ENCODE assay signal across 1 cellular context in the genomic region with DNA sequence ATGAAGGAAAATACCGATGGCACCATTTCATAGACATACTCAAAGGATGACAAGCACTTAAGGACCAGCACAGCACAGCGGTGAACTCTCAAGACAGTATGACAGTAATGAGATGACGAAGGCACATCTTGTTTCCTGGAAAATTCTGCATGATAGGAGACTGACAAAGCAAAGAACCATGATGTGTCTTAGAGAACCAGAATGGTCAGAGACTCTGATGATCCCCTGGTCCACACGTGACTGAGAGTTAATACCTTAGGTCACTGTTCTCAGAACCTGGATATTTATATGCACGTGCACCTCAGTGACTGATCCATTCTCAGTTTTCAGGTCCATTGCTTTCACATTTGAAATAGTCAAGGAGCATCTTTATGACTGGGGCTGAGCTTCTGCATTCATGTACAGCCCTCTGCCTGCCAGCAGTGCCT.
A peak's percentile ranks its signal among the peaks of the same experiment; 100 is the strongest.
TF ChIP-seq lines count a peak whose summit lies in the region.

No MANE protein-coding gene starts in this region.

TF ChIP-seq in GM12878, 131 proteins besides CTCF, POLR2A, EP300 and RAD21 (continued from another document and continues in another):
- TF ChIP-seq, protein P1, sequence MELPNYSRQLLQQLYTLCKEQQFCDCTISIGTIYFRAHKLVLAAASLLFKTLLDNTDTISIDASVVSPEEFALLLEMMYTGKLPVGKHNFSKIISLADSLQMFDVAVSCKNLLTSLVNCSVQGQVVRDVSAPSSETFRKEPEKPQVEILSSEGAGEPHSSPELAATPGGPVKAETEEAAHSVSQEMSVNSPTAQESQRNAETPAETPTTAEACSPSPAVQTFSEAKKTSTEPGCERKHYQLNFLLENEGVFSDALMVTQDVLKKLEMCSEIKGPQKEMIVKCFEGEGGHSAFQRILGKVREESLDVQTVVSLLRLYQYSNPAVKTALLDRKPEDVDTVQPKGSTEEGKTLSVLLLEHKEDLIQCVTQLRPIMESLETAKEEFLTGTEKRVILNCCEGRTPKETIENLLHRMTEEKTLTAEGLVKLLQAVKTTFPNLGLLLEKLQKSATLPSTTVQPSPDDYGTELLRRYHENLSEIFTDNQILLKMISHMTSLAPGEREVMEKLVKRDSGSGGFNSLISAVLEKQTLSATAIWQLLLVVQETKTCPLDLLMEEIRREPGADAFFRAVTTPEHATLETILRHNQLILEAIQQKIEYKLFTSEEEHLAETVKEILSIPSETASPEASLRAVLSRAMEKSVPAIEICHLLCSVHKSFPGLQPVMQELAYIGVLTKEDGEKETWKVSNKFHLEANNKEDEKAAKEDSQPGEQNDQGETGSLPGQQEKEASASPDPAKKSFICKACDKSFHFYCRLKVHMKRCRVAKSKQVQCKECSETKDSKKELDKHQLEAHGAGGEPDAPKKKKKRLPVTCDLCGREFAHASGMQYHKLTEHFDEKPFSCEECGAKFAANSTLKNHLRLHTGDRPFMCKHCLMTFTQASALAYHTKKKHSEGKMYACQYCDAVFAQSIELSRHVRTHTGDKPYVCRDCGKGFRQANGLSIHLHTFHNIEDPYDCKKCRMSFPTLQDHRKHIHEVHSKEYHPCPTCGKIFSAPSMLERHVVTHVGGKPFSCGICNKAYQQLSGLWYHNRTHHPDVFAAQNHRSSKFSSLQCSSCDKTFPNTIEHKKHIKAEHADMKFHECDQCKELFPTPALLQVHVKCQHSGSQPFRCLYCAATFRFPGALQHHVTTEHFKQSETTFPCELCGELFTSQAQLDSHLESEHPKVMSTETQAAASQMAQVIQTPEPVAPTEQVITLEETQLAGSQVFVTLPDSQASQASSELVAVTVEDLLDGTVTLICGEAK (IDR thresholded peaks at IDR 0.05; ENCODE audit: borderline replicate concordance), result no peak
- TF ChIP-seq, protein P2, sequence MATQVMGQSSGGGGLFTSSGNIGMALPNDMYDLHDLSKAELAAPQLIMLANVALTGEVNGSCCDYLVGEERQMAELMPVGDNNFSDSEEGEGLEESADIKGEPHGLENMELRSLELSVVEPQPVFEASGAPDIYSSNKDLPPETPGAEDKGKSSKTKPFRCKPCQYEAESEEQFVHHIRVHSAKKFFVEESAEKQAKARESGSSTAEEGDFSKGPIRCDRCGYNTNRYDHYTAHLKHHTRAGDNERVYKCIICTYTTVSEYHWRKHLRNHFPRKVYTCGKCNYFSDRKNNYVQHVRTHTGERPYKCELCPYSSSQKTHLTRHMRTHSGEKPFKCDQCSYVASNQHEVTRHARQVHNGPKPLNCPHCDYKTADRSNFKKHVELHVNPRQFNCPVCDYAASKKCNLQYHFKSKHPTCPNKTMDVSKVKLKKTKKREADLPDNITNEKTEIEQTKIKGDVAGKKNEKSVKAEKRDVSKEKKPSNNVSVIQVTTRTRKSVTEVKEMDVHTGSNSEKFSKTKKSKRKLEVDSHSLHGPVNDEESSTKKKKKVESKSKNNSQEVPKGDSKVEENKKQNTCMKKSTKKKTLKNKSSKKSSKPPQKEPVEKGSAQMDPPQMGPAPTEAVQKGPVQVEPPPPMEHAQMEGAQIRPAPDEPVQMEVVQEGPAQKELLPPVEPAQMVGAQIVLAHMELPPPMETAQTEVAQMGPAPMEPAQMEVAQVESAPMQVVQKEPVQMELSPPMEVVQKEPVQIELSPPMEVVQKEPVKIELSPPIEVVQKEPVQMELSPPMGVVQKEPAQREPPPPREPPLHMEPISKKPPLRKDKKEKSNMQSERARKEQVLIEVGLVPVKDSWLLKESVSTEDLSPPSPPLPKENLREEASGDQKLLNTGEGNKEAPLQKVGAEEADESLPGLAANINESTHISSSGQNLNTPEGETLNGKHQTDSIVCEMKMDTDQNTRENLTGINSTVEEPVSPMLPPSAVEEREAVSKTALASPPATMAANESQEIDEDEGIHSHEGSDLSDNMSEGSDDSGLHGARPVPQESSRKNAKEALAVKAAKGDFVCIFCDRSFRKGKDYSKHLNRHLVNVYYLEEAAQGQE (IDR thresholded peaks at IDR 0.05; ENCODE audit: low read depth, low read length), result no peak
- TF ChIP-seq, protein P3, sequence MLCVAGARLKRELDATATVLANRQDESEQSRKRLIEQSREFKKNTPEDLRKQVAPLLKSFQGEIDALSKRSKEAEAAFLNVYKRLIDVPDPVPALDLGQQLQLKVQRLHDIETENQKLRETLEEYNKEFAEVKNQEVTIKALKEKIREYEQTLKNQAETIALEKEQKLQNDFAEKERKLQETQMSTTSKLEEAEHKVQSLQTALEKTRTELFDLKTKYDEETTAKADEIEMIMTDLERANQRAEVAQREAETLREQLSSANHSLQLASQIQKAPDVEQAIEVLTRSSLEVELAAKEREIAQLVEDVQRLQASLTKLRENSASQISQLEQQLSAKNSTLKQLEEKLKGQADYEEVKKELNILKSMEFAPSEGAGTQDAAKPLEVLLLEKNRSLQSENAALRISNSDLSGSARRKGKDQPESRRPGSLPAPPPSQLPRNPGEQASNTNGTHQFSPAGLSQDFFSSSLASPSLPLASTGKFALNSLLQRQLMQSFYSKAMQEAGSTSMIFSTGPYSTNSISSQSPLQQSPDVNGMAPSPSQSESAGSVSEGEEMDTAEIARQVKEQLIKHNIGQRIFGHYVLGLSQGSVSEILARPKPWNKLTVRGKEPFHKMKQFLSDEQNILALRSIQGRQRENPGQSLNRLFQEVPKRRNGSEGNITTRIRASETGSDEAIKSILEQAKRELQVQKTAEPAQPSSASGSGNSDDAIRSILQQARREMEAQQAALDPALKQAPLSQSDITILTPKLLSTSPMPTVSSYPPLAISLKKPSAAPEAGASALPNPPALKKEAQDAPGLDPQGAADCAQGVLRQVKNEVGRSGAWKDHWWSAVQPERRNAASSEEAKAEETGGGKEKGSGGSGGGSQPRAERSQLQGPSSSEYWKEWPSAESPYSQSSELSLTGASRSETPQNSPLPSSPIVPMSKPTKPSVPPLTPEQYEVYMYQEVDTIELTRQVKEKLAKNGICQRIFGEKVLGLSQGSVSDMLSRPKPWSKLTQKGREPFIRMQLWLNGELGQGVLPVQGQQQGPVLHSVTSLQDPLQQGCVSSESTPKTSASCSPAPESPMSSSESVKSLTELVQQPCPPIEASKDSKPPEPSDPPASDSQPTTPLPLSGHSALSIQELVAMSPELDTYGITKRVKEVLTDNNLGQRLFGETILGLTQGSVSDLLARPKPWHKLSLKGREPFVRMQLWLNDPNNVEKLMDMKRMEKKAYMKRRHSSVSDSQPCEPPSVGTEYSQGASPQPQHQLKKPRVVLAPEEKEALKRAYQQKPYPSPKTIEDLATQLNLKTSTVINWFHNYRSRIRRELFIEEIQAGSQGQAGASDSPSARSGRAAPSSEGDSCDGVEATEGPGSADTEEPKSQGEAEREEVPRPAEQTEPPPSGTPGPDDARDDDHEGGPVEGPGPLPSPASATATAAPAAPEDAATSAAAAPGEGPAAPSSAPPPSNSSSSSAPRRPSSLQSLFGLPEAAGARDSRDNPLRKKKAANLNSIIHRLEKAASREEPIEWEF (IDR thresholded peaks at IDR 0.05; ENCODE audit: insufficient replicate concordance, low read depth, low read length), result no peak
- TF ChIP-seq ZNF384 (IDR thresholded peaks at IDR 0.05; ENCODE audit: borderline replicate concordance, low read depth, low read length) (no peak), TARDBP (IDR thresholded peaks at IDR 0.05; ENCODE audit: borderline replicate concordance) (no peak), SP1 (IDR thresholded peaks at IDR 0.05; ENCODE audit: low read depth, low read length) (no peak), RELA (IDR thresholded peaks at IDR 0.05; ENCODE audit: borderline replicate concordance, partially characterized antibody) (no peak), LARP7 (IDR thresholded peaks at IDR 0.05) (no peak), CHD1 (IDR thresholded peaks at IDR 0.05; ENCODE audit: low read depth, low read length) (no peak), KLF5 (IDR thresholded peaks at IDR 0.05; ENCODE audit: partially characterized antibody) (no peak), SUZ12 (IDR thresholded peaks at IDR 0.05; ENCODE audit: unreplicated experiment) (no peak), NR2C1 (IDR thresholded peaks at IDR 0.05) (no peak), FOXM1 (IDR thresholded peaks at IDR 0.05; ENCODE audit: low read depth, low read length) (no peak), KAT2A (conservative IDR thresholded peaks at IDR 0.05; ENCODE audit: control insufficient read depth, low read depth, low read length) (no peak), SIX5 (IDR thresholded peaks at IDR 0.05; ENCODE audit: low read depth, low read length, severe bottlenecking) (no peak), ZNF217 (IDR thresholded peaks at IDR 0.05) (no peak), CBFB (IDR thresholded peaks at IDR 0.05; ENCODE audit: low read depth) (no peak), DPF2 (IDR thresholded peaks at IDR 0.05) (no peak), ATF7 (IDR thresholded peaks at IDR 0.05; ENCODE audit: low read depth) (no peak), SREBF2 (IDR thresholded peaks at IDR 0.05; ENCODE audit: low read length) (no peak), NFIC (IDR thresholded peaks at IDR 0.05; ENCODE audit: low read depth, low read length) (peak; percentile 60; the same call in 1 of the 2 replicates), BHLHE40 (IDR thresholded peaks at IDR 0.05; ENCODE audit: borderline replicate concordance in 1 of 2, low read depth in 2 of 2, low read length in 1 of 2) (peak; percentile 94), CREB1 (IDR thresholded peaks at IDR 0.05; ENCODE audit: low read depth) (0 out of 2 replicates have a peak, but pooled peaks have one; percentile 24), PAX8 (IDR thresholded peaks at IDR 0.05) (no peak), PAX5 (IDR thresholded peaks at IDR 0.05; ENCODE audit: borderline replicate concordance, low read depth, low read length) (peak; percentile 26; the same call in 1 of the 2 replicates), SMARCA5 (IDR thresholded peaks at IDR 0.05) (no peak), NFXL1 (IDR thresholded peaks at IDR 0.05; ENCODE audit: borderline replicate concordance) (no peak), RAD51 (IDR thresholded peaks at IDR 0.05) (peak; percentile 62; the same call in 1 of the 2 replicates), TAF1 (IDR thresholded peaks at IDR 0.05; ENCODE audit: borderline replicate concordance, low read depth, low read length) (no peak)
- TF ChIP-seq, protein P4, sequence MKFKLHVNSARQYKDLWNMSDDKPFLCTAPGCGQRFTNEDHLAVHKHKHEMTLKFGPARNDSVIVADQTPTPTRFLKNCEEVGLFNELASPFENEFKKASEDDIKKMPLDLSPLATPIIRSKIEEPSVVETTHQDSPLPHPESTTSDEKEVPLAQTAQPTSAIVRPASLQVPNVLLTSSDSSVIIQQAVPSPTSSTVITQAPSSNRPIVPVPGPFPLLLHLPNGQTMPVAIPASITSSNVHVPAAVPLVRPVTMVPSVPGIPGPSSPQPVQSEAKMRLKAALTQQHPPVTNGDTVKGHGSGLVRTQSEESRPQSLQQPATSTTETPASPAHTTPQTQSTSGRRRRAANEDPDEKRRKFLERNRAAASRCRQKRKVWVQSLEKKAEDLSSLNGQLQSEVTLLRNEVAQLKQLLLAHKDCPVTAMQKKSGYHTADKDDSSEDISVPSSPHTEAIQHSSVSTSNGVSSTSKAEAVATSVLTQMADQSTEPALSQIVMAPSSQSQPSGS (IDR thresholded peaks at IDR 0.05; ENCODE audit: low read length), result no peak; the same call in 1 of the 2 replicates
- TF ChIP-seq, protein P5, sequence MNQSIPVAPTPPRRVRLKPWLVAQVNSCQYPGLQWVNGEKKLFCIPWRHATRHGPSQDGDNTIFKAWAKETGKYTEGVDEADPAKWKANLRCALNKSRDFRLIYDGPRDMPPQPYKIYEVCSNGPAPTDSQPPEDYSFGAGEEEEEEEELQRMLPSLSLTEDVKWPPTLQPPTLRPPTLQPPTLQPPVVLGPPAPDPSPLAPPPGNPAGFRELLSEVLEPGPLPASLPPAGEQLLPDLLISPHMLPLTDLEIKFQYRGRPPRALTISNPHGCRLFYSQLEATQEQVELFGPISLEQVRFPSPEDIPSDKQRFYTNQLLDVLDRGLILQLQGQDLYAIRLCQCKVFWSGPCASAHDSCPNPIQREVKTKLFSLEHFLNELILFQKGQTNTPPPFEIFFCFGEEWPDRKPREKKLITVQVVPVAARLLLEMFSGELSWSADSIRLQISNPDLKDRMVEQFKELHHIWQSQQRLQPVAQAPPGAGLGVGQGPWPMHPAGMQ (IDR thresholded peaks at IDR 0.05; ENCODE audit: borderline replicate concordance), result no peak
- TF ChIP-seq, protein P6, sequence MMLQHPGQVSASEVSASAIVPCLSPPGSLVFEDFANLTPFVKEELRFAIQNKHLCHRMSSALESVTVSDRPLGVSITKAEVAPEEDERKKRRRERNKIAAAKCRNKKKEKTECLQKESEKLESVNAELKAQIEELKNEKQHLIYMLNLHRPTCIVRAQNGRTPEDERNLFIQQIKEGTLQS (IDR thresholded peaks at IDR 0.05; ENCODE audit: borderline replicate concordance, extremely low read depth, low read depth, low read length), result peak; percentile 9; the same call in 1 of the 2 replicates
- TF ChIP-seq, protein P7, sequence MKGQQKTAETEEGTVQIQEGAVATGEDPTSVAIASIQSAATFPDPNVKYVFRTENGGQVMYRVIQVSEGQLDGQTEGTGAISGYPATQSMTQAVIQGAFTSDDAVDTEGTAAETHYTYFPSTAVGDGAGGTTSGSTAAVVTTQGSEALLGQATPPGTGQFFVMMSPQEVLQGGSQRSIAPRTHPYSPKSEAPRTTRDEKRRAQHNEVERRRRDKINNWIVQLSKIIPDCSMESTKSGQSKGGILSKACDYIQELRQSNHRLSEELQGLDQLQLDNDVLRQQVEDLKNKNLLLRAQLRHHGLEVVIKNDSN (IDR thresholded peaks at IDR 0.05; ENCODE audit: borderline replicate concordance, extremely low read length, insufficient read depth, low read depth, low read length), result peak; percentile 42
- TF ChIP-seq, protein P8, sequence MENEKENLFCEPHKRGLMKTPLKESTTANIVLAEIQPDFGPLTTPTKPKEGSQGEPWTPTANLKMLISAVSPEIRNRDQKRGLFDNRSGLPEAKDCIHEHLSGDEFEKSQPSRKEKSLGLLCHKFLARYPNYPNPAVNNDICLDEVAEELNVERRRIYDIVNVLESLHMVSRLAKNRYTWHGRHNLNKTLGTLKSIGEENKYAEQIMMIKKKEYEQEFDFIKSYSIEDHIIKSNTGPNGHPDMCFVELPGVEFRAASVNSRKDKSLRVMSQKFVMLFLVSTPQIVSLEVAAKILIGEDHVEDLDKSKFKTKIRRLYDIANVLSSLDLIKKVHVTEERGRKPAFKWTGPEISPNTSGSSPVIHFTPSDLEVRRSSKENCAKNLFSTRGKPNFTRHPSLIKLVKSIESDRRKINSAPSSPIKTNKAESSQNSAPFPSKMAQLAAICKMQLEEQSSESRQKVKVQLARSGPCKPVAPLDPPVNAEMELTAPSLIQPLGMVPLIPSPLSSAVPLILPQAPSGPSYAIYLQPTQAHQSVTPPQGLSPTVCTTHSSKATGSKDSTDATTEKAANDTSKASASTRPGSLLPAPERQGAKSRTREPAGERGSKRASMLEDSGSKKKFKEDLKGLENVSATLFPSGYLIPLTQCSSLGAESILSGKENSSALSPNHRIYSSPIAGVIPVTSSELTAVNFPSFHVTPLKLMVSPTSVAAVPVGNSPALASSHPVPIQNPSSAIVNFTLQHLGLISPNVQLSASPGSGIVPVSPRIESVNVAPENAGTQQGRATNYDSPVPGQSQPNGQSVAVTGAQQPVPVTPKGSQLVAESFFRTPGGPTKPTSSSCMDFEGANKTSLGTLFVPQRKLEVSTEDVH (IDR thresholded peaks at IDR 0.05; ENCODE audit: low read depth, partially characterized antibody), result no peak
- TF ChIP-seq, protein P9, sequence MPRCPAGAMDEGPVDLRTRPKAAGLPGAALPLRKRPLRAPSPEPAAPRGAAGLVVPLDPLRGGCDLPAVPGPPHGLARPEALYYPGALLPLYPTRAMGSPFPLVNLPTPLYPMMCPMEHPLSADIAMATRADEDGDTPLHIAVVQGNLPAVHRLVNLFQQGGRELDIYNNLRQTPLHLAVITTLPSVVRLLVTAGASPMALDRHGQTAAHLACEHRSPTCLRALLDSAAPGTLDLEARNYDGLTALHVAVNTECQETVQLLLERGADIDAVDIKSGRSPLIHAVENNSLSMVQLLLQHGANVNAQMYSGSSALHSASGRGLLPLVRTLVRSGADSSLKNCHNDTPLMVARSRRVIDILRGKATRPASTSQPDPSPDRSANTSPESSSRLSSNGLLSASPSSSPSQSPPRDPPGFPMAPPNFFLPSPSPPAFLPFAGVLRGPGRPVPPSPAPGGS (IDR thresholded peaks at IDR 0.05; ENCODE audit: borderline replicate concordance, insufficient read depth, low read depth, low read length, poor library complexity, severe bottlenecking), result no peak
